In the genomic region with DNA sequence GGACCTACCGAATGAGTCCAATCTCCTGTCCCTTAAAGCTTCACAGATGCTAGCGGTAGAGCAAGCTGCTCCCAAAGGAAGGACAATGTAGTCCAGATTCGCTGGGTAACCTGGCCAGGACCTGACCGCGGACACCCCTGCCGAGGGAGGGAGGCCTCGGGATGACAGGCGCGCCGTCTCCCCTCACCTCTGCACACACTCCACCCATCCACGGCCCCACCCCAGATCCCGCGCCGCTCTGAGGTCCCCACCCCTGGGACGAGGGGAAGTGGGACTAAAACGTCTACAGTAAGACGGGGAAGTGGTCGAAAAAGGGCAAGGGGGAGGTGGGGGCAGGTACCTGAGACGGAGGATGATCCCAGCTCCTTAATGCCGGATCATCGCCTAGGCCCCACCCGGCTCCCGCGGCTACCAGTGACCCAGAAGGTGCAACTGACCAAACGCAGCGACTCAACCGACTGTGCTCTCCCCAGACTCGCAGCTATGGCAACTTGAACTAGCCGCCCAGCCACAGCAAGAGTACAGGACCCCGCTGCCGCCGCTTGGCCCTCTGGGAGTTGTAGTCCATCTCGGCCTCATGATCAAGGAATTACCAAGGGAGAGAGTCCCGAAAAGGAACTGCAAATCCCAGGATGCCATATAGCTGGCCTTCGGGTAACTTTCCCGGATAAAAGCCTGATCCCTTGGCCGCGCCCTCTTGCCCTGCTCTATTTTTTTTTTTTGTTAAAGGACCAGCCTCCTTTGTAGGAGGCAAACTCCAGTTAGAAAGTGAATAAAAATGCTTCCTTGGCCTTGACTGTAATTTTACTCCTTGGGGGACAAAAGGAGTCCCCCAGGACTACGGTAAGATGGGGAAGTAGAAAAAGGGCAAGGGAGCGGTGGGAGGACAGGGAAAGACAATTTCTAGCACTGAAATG, we compare ENCODE assay signal across 8 cellular contexts. TPM values are rescaled to one million over a fixed set of nuclear protein-coding genes. Genes with fewer than 3 reads are reported as not detected.
A peak's percentile ranks its signal among the peaks of the same experiment; 100 is the strongest.
DNase-seq lines count a peak whose midpoint lies in the region; ATAC-seq and TF ChIP-seq lines count a peak whose summit lies in the region.

A gene (minus strand): TSS at position 498 of the 917 bp plus-strand sequence.

- peaks cover 23% of the 10 kb centered on the region for H3K4me1 ChIP-seq in PC-3 (ENCODE audit: insufficient read depth, low read length)

- H3K9ac ChIP-seq in PC-3 (ENCODE audit: low read length) = peak within 1 kb of the TSS; percentile 74

- peak within 1 kb of the TSS; percentile 99 for H3K4me2 ChIP-seq in PC-3 (ENCODE audit: low read length)

- H3K27ac Mint-ChIP-seq in IgD-negative memory B cell = peak within 1 kb of the TSS in 2 of 3 donors; percentile 40 to 73

- peak; percentile 97 for ATAC-seq in GM21576 (IDR thresholded peaks at IDR 0.05; ENCODE audit: unreplicated experiment)
- peak; percentile 98 for ATAC-seq in PC-3

- no peaks in the 10 kb centered on the region for H3K9me2 ChIP-seq in PC-3 (replicated peaks; ENCODE audit: low read length)

- H2AFZ ChIP-seq in PC-3 (ENCODE audit: low read length) = peak within 1 kb of the TSS; percentile 92

- H3K4me1 Mint-ChIP-seq in IgD-negative memory B cell = peaks cover 11 to 17% (median 12%) of the 10 kb centered on the region in 3 donors

- H3K4me3 ChIP-seq in PC-3 (ENCODE audit: low read length) = peak within 1 kb of the TSS; percentile 91
- peak within 1 kb of the TSS; percentile 82 for H3K4me3 ChIP-seq in epithelial cell of proximal tubule (ENCODE audit: low read depth, low read length)

- H3F3A ChIP-seq in PC-3 (ENCODE audit: low read length, unreplicated experiment) = no peaks in the 10 kb centered on the region

- no peaks in the 10 kb centered on the region for H3K9me3 ChIP-seq in PC-3 (ENCODE audit: low read length)

- no peaks in the 10 kb centered on the region for H3K27me3 ChIP-seq in PC-3 (ENCODE audit: low read length)

- H3K27me3 Mint-ChIP-seq in IgD-negative memory B cell = no peaks in the 10 kb centered on the region

- H3K4me3 Mint-ChIP-seq in IgD-negative memory B cell = peak within 1 kb of the TSS; percentile 88 to 95 (median 91)

- H4K20me1 ChIP-seq in PC-3 (ENCODE audit: low read length) = no peaks in the 10 kb centered on the region

- intact Hi-C loops in PC-3 (cut with micrococcal nuclease) = loop anchor here (5.0 kb wide), 1 partner anchor 266 kb away; no protein-coding TSS in a partner anchor

- peak within 1 kb of the TSS; percentile 46 for H3K27ac ChIP-seq in PC-3 (ENCODE audit: low read length)

- CTCF ChIA-PET in PC-3 (lab: Charles Lee) = interaction anchor here (1.2 kb wide), 1 partner anchor 46 kb away, joined by 7 read pairs; no protein-coding TSS in a partner anchor

- no peaks in the 10 kb centered on the region for H3K36me3 ChIP-seq in PC-3 (ENCODE audit: low read depth, low read length)

- POLR2A ChIA-PET in PC-3 (lab: Charles Lee; ENCODE audit: unreplicated experiment) = interaction anchor here (0.7 kb wide), 1 partner anchor 278 kb away, joined by 3 read pairs; no protein-coding TSS in a partner anchor

- no peak for TF ChIP-seq CTCF in PC-3 (conservative IDR thresholded peaks at IDR 0.05; ENCODE audit: low read depth, low read length)
- TF ChIP-seq CTCF in epithelial cell of proximal tubule (conservative IDR thresholded peaks at IDR 0.05; ENCODE audit: low read depth, low read length) = no peak

- peak; percentile 96 for DNase-seq in DMS153 treated with DMSO at 0.1 percent for 48 hours (lab: John Stamatoyannopoulos, UW; ENCODE audit: unreplicated experiment)
- DNase-seq in PC-3 = peak; percentile 98
- peak; percentile 85 for DNase-seq in activated T-cell treated with anti-CD3 and anti-CD28 coated beads for 48 hours (ENCODE audit: low read depth)
- DNase-seq in epithelial cell of proximal tubule (ENCODE audit: low read depth) = peak; percentile 85
- DNase-seq in mucosa of gallbladder (ENCODE audit: low spot score) = peak; percentile 95
- DNase-seq in stimulated activated CD8-positive, alpha-beta memory T cell treated with anti-CD3 and anti-CD28 coated beads, Interleukin-4, amount 100 ng/mL, for 24 hours (ENCODE audit: low read depth) = peak; percentile 80

- peaks cover 25% of the 10 kb centered on the region for H3K79me2 ChIP-seq in PC-3 (ENCODE audit: low read length)

- no peaks in the 10 kb centered on the region for H3K9me3 Mint-ChIP-seq in IgD-negative memory B cell

- H3K36me3 Mint-ChIP-seq in IgD-negative memory B cell = peaks cover 4% of the 10 kb centered on the region

- BruUV-seq in PC-3 (replicated peaks; lab: Mats Ljungman, UMichigan) = TSS peak; percentile 79

RNA-seq across cellular contexts. Expression of the gene that starts here (rescaled TPM):
- 2.8 TPM for polyA plus RNA-seq in IgD-negative memory B cell
- 11.6 and 14.0 TPM in 2 replicates for total RNA-seq in PC-3 (2014; rRNA removed)
- 5.2 and 5.7 TPM in 2 replicates for total RNA-seq in epithelial cell of proximal tubule
- 4.9 TPM for total RNA-seq in mucosa of gallbladder

Comparison
In these comparisons a context has a peak if more than half of its experiments do, and no peak if none do; other contexts are left out.
1. Peak in every context shown above with its lines: DNase-seq, ATAC-seq, H3K4me3 ChIP-seq and H3K27ac ChIP-seq.